ENCODE assay signal across 25 cellular contexts in genomic region chr2:182031956-182032355, GRCh38. TPM values are rescaled to one million over a fixed set of nuclear protein-coding genes. Genes with fewer than 3 reads are reported as not detected.
"Had no signal": no experiment of that assay in that cellular context is flagged by ENCODE, and none has a peak within 500 bp of the region (broad histone marks: within the 10 kb centered on the region; RNA-seq: fewer than 3 reads in every experiment).

No MANE protein-coding gene starts in this region.

- H3K27ac Mint-ChIP-seq: activated CD8-positive, alpha-beta memory T cell treated with anti-CD3 and anti-CD28 coated beads, Interleukin-2, amount 10 ng/mL, durations not matched to agents 7 days and 5 days; activated naive CD4-positive, alpha-beta T cell treated with anti-CD3 and anti-CD28 coated beads, Interleukin-2, amount 50 U/mL, for 72 hours; activated naive CD8-positive, alpha-beta T cell treated with anti-CD3 and anti-CD28 coated beads, Interleukin-2, amount 50 U/mL, for 24 hours; activated T-cell treated with anti-CD3 and anti-CD28 coated beads, Interleukin-2, amount 50 U/mL, for 24 hours; brain; T-helper 17 cell; WTC11 had no signal

- H3K4me3 ChIP-seq: MG63 had no signal

- H3K27ac ChIP-seq: KMS-11 had no signal

- H3K4me1 Mint-ChIP-seq: activated CD8-positive, alpha-beta memory T cell treated with anti-CD3 and anti-CD28 coated beads, Interleukin-2, amount 10 ng/mL, durations not matched to agents 7 days and 5 days; activated naive CD8-positive, alpha-beta T cell treated with anti-CD3 and anti-CD28 coated beads, Interleukin-2, amount 50 U/mL, for 24 hours; brain; central memory CD8-positive, alpha-beta T cell; T-helper 17 cell; WTC11 had no signal

- H3K9me3 ChIP-seq: MG63 had no signal

- H3K9ac ChIP-seq: KMS-11 had no signal

- H3K27me3 ChIP-seq: MG63 had no signal

- DNase-seq: activated CD4-positive, alpha-beta T cell treated with anti-CD3 and anti-CD28 coated beads for 48 hours; activated CD4-positive, alpha-beta T cell treated with anti-CD3 and anti-CD28 coated beads, Interleukin-2, amount 50 U/mL, for 4 hours; activated CD4-positive, CD25-positive, alpha-beta regulatory T cell treated with anti-CD3 and anti-CD28 coated beads, Interleukin-2, amount 50 U/mL, for 72 hours; activated CD8-positive, alpha-beta memory T cell treated with anti-CD3 and anti-CD28 coated beads, Interleukin-2, amount 10 ng/mL, durations not matched to agents 7 days and 5 days; activated effector memory CD4-positive, alpha-beta T cell treated with anti-CD3 and anti-CD28 coated beads, Interleukin-2, amount 50 U/mL, for 16 hours; activated naive CD4-positive, alpha-beta T cell treated with Interleukin-2 at 50 U/mL for 16 hours; activated naive CD8-positive, alpha-beta T cell treated with anti-CD3 and anti-CD28 coated beads, Interleukin-2, amount 50 U/mL, for 24 hours; activated T-cell treated with anti-CD3 and anti-CD28 coated beads, Interleukin-2, amount 50 U/mL, for 24 hours; amygdala; MG63; MV-4-11; NCI-H1105; NCI-H1436; NCI-H1694 treated with DMSO at 0.1 percent for 48 hours; NCI-H2029 treated with DMSO at 0.1 percent for 48 hours; NCI-H510A treated with DMSO at 0.1 percent for 48 hours; PC-3; SHP77 treated with DMSO at 0.1 percent for 48 hours; T-helper 17 cell; T-helper 9 cell had no signal

- ATAC-seq: activated CD8-positive, alpha-beta memory T cell treated with anti-CD3 and anti-CD28 coated beads, Interleukin-2, amount 10 ng/mL, durations not matched to agents 7 days and 5 days; activated naive CD4-positive, alpha-beta T cell treated with anti-CD3 and anti-CD28 coated beads, Interleukin-2, amount 50 U/mL, for 72 hours; activated naive CD8-positive, alpha-beta T cell treated with anti-CD3 and anti-CD28 coated beads, Interleukin-2, amount 50 U/mL, for 24 hours; PC-3; T-helper 17 cell; WTC11 had no signal

- H3K4me3 Mint-ChIP-seq: activated CD8-positive, alpha-beta memory T cell treated with anti-CD3 and anti-CD28 coated beads, Interleukin-2, amount 10 ng/mL, durations not matched to agents 7 days and 5 days; activated naive CD8-positive, alpha-beta T cell treated with anti-CD3 and anti-CD28 coated beads, Interleukin-2, amount 50 U/mL, for 24 hours; activated T-cell treated with anti-CD3 and anti-CD28 coated beads, Interleukin-2, amount 50 U/mL, for 24 hours; central memory CD8-positive, alpha-beta T cell; T-helper 17 cell had no signal

- H3K27me3 Mint-ChIP-seq: activated CD8-positive, alpha-beta memory T cell treated with anti-CD3 and anti-CD28 coated beads, Interleukin-2, amount 10 ng/mL, durations not matched to agents 7 days and 5 days; activated naive CD8-positive, alpha-beta T cell treated with anti-CD3 and anti-CD28 coated beads, Interleukin-2, amount 50 U/mL, for 24 hours; activated T-cell treated with anti-CD3 and anti-CD28 coated beads, Interleukin-2, amount 50 U/mL, for 24 hours; brain; T-helper 17 cell had no signal

- H3K4me2 ChIP-seq: KMS-11 had no signal

- H3K36me3 ChIP-seq: MG63 had no signal

- H3K9me3 Mint-ChIP-seq: activated naive CD4-positive, alpha-beta T cell treated with anti-CD3 and anti-CD28 coated beads, Interleukin-2, amount 50 U/mL, for 72 hours; activated naive CD8-positive, alpha-beta T cell treated with anti-CD3 and anti-CD28 coated beads, Interleukin-2, amount 50 U/mL, for 24 hours; activated T-cell treated with anti-CD3 and anti-CD28 coated beads, Interleukin-2, amount 50 U/mL, for 24 hours had no signal

- H3K36me3 Mint-ChIP-seq: activated CD8-positive, alpha-beta memory T cell treated with anti-CD3 and anti-CD28 coated beads, Interleukin-2, amount 10 ng/mL, durations not matched to agents 7 days and 5 days; activated naive CD4-positive, alpha-beta T cell treated with anti-CD3 and anti-CD28 coated beads, Interleukin-2, amount 50 U/mL, for 72 hours; brain; WTC11 had no signal

RNA-seq across cellular contexts. Expression of gene PPP1R1C, which starts 46.3 kb away (rescaled TPM):
- total RNA-seq: activated CD8-positive, alpha-beta memory T cell treated with anti-CD3 and anti-CD28 coated beads, Interleukin-2, amount 10 ng/mL, durations not matched to agents 7 days and 5 days; activated naive CD4-positive, alpha-beta T cell treated with anti-CD3 and anti-CD28 coated beads, Interleukin-2, amount 50 U/mL, for 72 hours; T-helper 17 cell had no signal
